In genomic region chr2:200962821-200963128, GRCh38 we compare ENCODE assay signal across 8 cellular contexts. TPM values are rescaled to one million over a fixed set of nuclear protein-coding genes. Genes with fewer than 3 reads are reported as not detected.
A peak's percentile ranks its signal among the peaks of the same experiment; 100 is the strongest.
DNase-seq lines count a peak whose midpoint lies in the region; ATAC-seq and TF ChIP-seq lines count a peak whose summit lies in the region.

No MANE protein-coding gene starts in this region.

- DNase-seq in NCI-H146 (lab: John Stamatoyannopoulos, UW), result peak; percentile 28
- DNase-seq in NCI-H146 treated with DMSO at 0.1 percent for 48 hours (lab: John Stamatoyannopoulos, UW; ENCODE audit: unreplicated experiment), result no peak
- DNase-seq in SK-N-SH, result no peak
- DNase-seq in fibroblast of the aortic adventitia (ENCODE audit: low read depth), result no peak
- DNase-seq in progenitor cell of endocrine pancreas (ENCODE audit: low spot score, unreplicated experiment), result no peak
- no peak for DNase-seq in ureter (ENCODE audit: low spot score)
- DNase-seq in NCI-H446 treated with DMSO at 0.1 percent for 48 hours (lab: John Stamatoyannopoulos, UW), result no peak

- peak overlapping the region; percentile 96; the same call in 1 of the 2 replicates for H2AFZ ChIP-seq in SK-N-SH (ENCODE audit: low read depth)

- H3K4me2 ChIP-seq in SK-N-SH, result peak overlapping the region; percentile 81

- no peaks in the 10 kb centered on the region for H3K9me3 Mint-ChIP-seq in progenitor cell of endocrine pancreas (ENCODE audit: low read depth)

- H4K20me1 ChIP-seq in SK-N-SH (ENCODE audit: insufficient read depth), result no peaks in the 10 kb centered on the region

- H3K9me2 ChIP-seq in SK-N-SH, result no peaks in the 10 kb centered on the region

- H3K36me3 Mint-ChIP-seq in progenitor cell of endocrine pancreas (ENCODE audit: insufficient read depth), result peaks cover 2% of the 10 kb centered on the region

- TF ChIP-seq CTCF in SK-N-SH (IDR thresholded peaks at IDR 0.05), result no peak
- TF ChIP-seq CTCF in fibroblast of the aortic adventitia (IDR thresholded peaks at IDR 0.05; ENCODE audit: insufficient read depth, low read length), result no peak
- no peak for TF ChIP-seq CTCF in progenitor cell of endocrine pancreas (IDR thresholded peaks at IDR 0.05; ENCODE audit: unreplicated experiment)

- WGBS in SK-N-SH (ENCODE audit: low lambda C conversion rate), result 2% methylated on average over 6 of the region's 6 CpGs

- POLR2A ChIA-PET in SK-N-SH (lab: Yijun Ruan, JAX), result interaction anchor here (1.9 kb wide), 1 partner anchor 106 kb away, joined by 8 read pairs; no protein-coding TSS in a partner anchor

- H3K27ac Mint-ChIP-seq in progenitor cell of endocrine pancreas, result peak overlapping the region; percentile 100

- peaks cover 11 to 12% of the 10 kb centered on the region in 2 experiments; a peak in 3 of 4 replicates for H3K4me1 ChIP-seq in SK-N-SH (ENCODE audit: control insufficient read depth in 1 of 2, insufficient read depth in 2 of 2, low read depth in 1 of 2, low read length in 1 of 2)

- no peak for TF ChIP-seq EP300 in SK-N-SH (IDR thresholded peaks at IDR 0.05; ENCODE audit: borderline replicate concordance in 1 of 2, low read depth in 1 of 2, low read length in 1 of 2)

- no peaks in the 10 kb centered on the region for H3K27me3 Mint-ChIP-seq in progenitor cell of endocrine pancreas

- no peaks in the 10 kb centered on the region for H3K27me3 ChIP-seq in SK-N-SH (ENCODE audit: insufficient read depth)

- peak overlapping the region; percentile 89 for H3K4me3 Mint-ChIP-seq in progenitor cell of endocrine pancreas (ENCODE audit: low read depth)

- peak overlapping the region; percentile 81 for H3K9ac ChIP-seq in SK-N-SH

- CTCF ChIA-PET in SK-N-SH (lab: Yijun Ruan, JAX), result interaction anchor here (0.7 to 6.2 kb wide), 20 partner anchors 12 to 428 kb away, joined by 3 to 57 read pairs (median 4); partner anchors contain the start of genes HYCC2, NDUFB3, NIF3L1 and PPIL3

- peak; percentile 20 for ATAC-seq in HG02759 (IDR thresholded peaks at IDR 0.05; ENCODE audit: unreplicated experiment)

- peak overlapping the region; percentile 75 to 82; a peak in 3 of 4 replicates for H3K27ac ChIP-seq in SK-N-SH (ENCODE audit: low read depth in 2 of 2, low read length in 1 of 2)

- peak overlapping the region; percentile 82 to 88 for H3K4me3 ChIP-seq in SK-N-SH (ENCODE audit: low read depth in 2 of 2, low read length in 1 of 2)
- peak overlapping the region; percentile 91 for H3K4me3 ChIP-seq in fibroblast of the aortic adventitia (ENCODE audit: low read depth, low read length)

- TF ChIP-seq RAD21 in SK-N-SH (IDR thresholded peaks at IDR 0.05; ENCODE audit: low read length), result no peak

- peaks cover 7 to 8% of the 10 kb centered on the region in 2 experiments for H3K36me3 ChIP-seq in SK-N-SH (replicated peaks in 1 of 2; ENCODE audit: control insufficient read depth in 1 of 2, insufficient read depth in 2 of 2, low read length in 1 of 2)

- peaks cover 34% of the 10 kb centered on the region for H3K4me1 Mint-ChIP-seq in progenitor cell of endocrine pancreas (ENCODE audit: low read depth)

- H3K79me2 ChIP-seq in SK-N-SH (ENCODE audit: insufficient read depth), result peaks cover 74% of the 10 kb centered on the region

- peaks cover 21% of the 10 kb centered on the region for H3F3A ChIP-seq in SK-N-SH (replicated peaks; ENCODE audit: insufficient read depth)

- no peaks in the 10 kb centered on the region for H3K9me3 ChIP-seq in SK-N-SH

TF ChIP-seq in SK-N-SH, 30 proteins besides CTCF, POLR2A, EP300 and RAD21:
- TF ChIP-seq TCF12 (IDR thresholded peaks at IDR 0.05) (no peak), MXI1 (IDR thresholded peaks at IDR 0.05; ENCODE audit: low read depth, low read length) (0 out of 2 replicates have a peak, but pooled peaks have one; percentile 3)
TF ChIP-seq in SK-N-SH: peak in this region for 1.

RNA-seq across cellular contexts. Expression of gene ORC2, which starts 0.7 kb away (rescaled TPM):
- 3.4 and 3.9 TPM in 2 replicates for polyA plus RNA-seq in SK-N-SH (2012; rRNA removed)
- 5.3 and 5.7 TPM in 2 replicates for polyA plus RNA-seq in SK-N-SH (2012; cell fraction: cytosol; rRNA removed)
- 5.7 and 12.3 TPM in 2 replicates for polyA plus RNA-seq in SK-N-SH (2012; cell fraction: nucleus; rRNA removed)
- total RNA-seq in fibroblast of the aortic adventitia (ENCODE audit: low replicate concordance) (12.7 and 17.4 TPM in 2 replicates), progenitor cell of endocrine pancreas (39.5 and 45.3 TPM in 2 replicates), ureter (44.9 TPM)
